ENCODE assay signal across 8 cellular contexts in genomic region chr12:122413516-122414404, GRCh38. TPM values are rescaled to one million over a fixed set of nuclear protein-coding genes. Genes with fewer than 3 reads are reported as not detected.
DNase-seq lines count a peak whose midpoint lies in the region; ATAC-seq and TF ChIP-seq lines count a peak whose summit lies in the region.

No MANE protein-coding gene starts in this region.

- ATAC-seq in CD4-positive, CD25-positive, alpha-beta regulatory T cell (ENCODE audit: low read depth in 2 of 2): no peak
- no peak for ATAC-seq in HG03432 (IDR thresholded peaks at IDR 0.05; ENCODE audit: unreplicated experiment)
- no peak for ATAC-seq in GM18505 (IDR thresholded peaks at IDR 0.05; ENCODE audit: unreplicated experiment)

- H3K9me3 Mint-ChIP-seq in CD4-positive, CD25-positive, alpha-beta regulatory T cell: peaks cover 0 to 1% (median 0%) of the 10 kb centered on the region in 7 donors
- H3K9me3 Mint-ChIP-seq in IgD-negative memory B cell (peaks cover 0 to 1% (median 0%) of the 10 kb centered on the region in 3 donors), endodermal cell (peaks cover 8% of the 10 kb centered on the region)

- H3K4me3 Mint-ChIP-seq in CD4-positive, CD25-positive, alpha-beta regulatory T cell: peak overlapping the region in 3 of 4 donors; percentile 38 to 74 (median 56)
- H3K4me3 Mint-ChIP-seq in IgD-negative memory B cell: peak overlapping the region; percentile 69 to 89 (median 86)
- no peak overlapping the region for H3K4me3 Mint-ChIP-seq in endodermal cell

- 73 to 87% (median 86%) methylated on average over 5 of the region's 5 CpGs for WGBS in adrenal gland, 4 donors
- 92 to 95% methylated on average over 5 of the region's 5 CpGs for WGBS in endodermal cell (ENCODE audit: insufficient coverage in 1 of 2, insufficient read length in 1 of 2), 2 experiments

- H3K27ac Mint-ChIP-seq in CD4-positive, CD25-positive, alpha-beta regulatory T cell: peak overlapping the region; percentile 80 to 91 (median 89)
- H3K27ac Mint-ChIP-seq in IgD-negative memory B cell (peak overlapping the region; percentile 21 to 78 (median 63)), endodermal cell (no peak overlapping the region)

- peak overlapping the region; percentile 46 for H3K4me3 ChIP-seq in CD4-positive, CD25-positive, alpha-beta regulatory T cell (ENCODE audit: low read depth, low read length)
- H3K4me3 ChIP-seq in adrenal gland (no peak overlapping the region), neutrophil (ENCODE audit: low read depth in 1 of 2, low read length in 1 of 2) (no peak overlapping the region), endodermal cell (ENCODE audit: low read length) (no peak overlapping the region)

- no peaks in the 10 kb centered on the region for H3K27me3 ChIP-seq in CD4-positive, CD25-positive, alpha-beta regulatory T cell (ENCODE audit: control insufficient read depth, insufficient read depth, low read length)
- H3K27me3 ChIP-seq in adrenal gland: no peaks in the 10 kb centered on the region
- no peaks in the 10 kb centered on the region for H3K27me3 ChIP-seq in neutrophil
- H3K27me3 ChIP-seq in endodermal cell (ENCODE audit: control insufficient read depth, insufficient read depth, low read length, poor library complexity, severe bottlenecking): no peaks in the 10 kb centered on the region

- no peak overlapping the region for H3K9ac ChIP-seq in endodermal cell (ENCODE audit: extremely low read depth, low read length, poor library complexity, severe bottlenecking)

- H3K36me3 Mint-ChIP-seq in CD4-positive, CD25-positive, alpha-beta regulatory T cell: no peaks in the 10 kb centered on the region
- H3K36me3 Mint-ChIP-seq in IgD-negative memory B cell (no peaks in the 10 kb centered on the region), endodermal cell (ENCODE audit: low read depth) (peaks cover 6% of the 10 kb centered on the region)

- H3K27ac ChIP-seq in CD4-positive, CD25-positive, alpha-beta regulatory T cell (ENCODE audit: insufficient read depth, low read length, poor library complexity, severe bottlenecking): peak overlapping the region; percentile 72
- H3K27ac ChIP-seq in adrenal gland: peak overlapping the region; percentile 37 to 67 (median 51)
- peak overlapping the region; percentile 81 for H3K27ac ChIP-seq in neutrophil
- H3K27ac ChIP-seq in endodermal cell (ENCODE audit: low read depth, low read length): no peak overlapping the region

- peaks cover 23 to 60% (median 42%) of the 10 kb centered on the region in 4 donors for H3K4me1 Mint-ChIP-seq in CD4-positive, CD25-positive, alpha-beta regulatory T cell
- H3K4me1 Mint-ChIP-seq in IgD-negative memory B cell: peaks cover 32 to 39% (median 37%) of the 10 kb centered on the region in 3 donors
- peaks cover 7% of the 10 kb centered on the region for H3K4me1 Mint-ChIP-seq in endodermal cell

- H3K9me3 ChIP-seq in CD4-positive, CD25-positive, alpha-beta regulatory T cell (ENCODE audit: control insufficient read depth in 2 of 2, low read length in 2 of 2): no peaks in the 10 kb centered on the region
- H3K9me3 ChIP-seq in adrenal gland (replicated peaks in 1 of 3): no peaks in the 10 kb centered on the region
- no peaks in the 10 kb centered on the region for H3K9me3 ChIP-seq in neutrophil
- peaks cover 13% of the 10 kb centered on the region for H3K9me3 ChIP-seq in endodermal cell (ENCODE audit: control insufficient read depth, low read length)

- no peaks in the 10 kb centered on the region for H3K27me3 Mint-ChIP-seq in CD4-positive, CD25-positive, alpha-beta regulatory T cell
- H3K27me3 Mint-ChIP-seq in IgD-negative memory B cell (no peaks in the 10 kb centered on the region), endodermal cell (ENCODE audit: insufficient read depth) (no peaks in the 10 kb centered on the region)

- no peak for TF ChIP-seq CTCF in adrenal gland (IDR thresholded peaks at IDR 0.05)
- TF ChIP-seq CTCF in neutrophil (IDR thresholded peaks at IDR 0.05): no peak
- TF ChIP-seq CTCF in endodermal cell (conservative IDR thresholded peaks at IDR 0.05): no peak

- intact Hi-C loops in adrenal gland (cut with DNase I): no loop called here

- peaks cover 31% of the 10 kb centered on the region for H3K4me1 ChIP-seq in CD4-positive, CD25-positive, alpha-beta regulatory T cell (ENCODE audit: control insufficient read depth, insufficient read depth, low read length, poor library complexity, severe bottlenecking)
- H3K4me1 ChIP-seq in adrenal gland (replicated peaks in 1 of 2) (peaks cover 19 to 33% of the 10 kb centered on the region in 2 donors), neutrophil (ENCODE audit: control insufficient read depth in 1 of 2, insufficient read depth in 1 of 2, low read depth in 1 of 2, low read length in 1 of 2) (peaks cover 18 to 20% of the 10 kb centered on the region in 2 experiments), endodermal cell (ENCODE audit: control insufficient read depth, insufficient read depth, low read length) (peaks cover 4% of the 10 kb centered on the region)

- H3K36me3 ChIP-seq in CD4-positive, CD25-positive, alpha-beta regulatory T cell (ENCODE audit: control insufficient read depth, insufficient read depth, low read length): peaks cover 5% of the 10 kb centered on the region
- H3K36me3 ChIP-seq in adrenal gland (replicated peaks in 1 of 2): no peaks in the 10 kb centered on the region
- H3K36me3 ChIP-seq in neutrophil: peaks cover 13% of the 10 kb centered on the region
- peaks cover 20% of the 10 kb centered on the region for H3K36me3 ChIP-seq in endodermal cell (ENCODE audit: control insufficient read depth, insufficient read depth, low read length)

- TF ChIP-seq POLR2A in adrenal gland (IDR thresholded peaks at IDR 0.05): no peak
- no peak for TF ChIP-seq POLR2A in GM18505 (IDR thresholded peaks at IDR 0.05; ENCODE audit: borderline replicate concordance, extremely low read depth, insufficient read depth, insufficient read length)

- DNase-seq in CD4-positive, CD25-positive, alpha-beta regulatory T cell: no peak
- DNase-seq in adrenal gland: peak in 1 of 7 donors; percentile 46
- DNase-seq in endodermal cell: no peak
- DNase-seq in midbrain (lab: John Stamatoyannopoulos, UW): no peak

RNA-seq across cellular contexts. Expression of gene CLIP1, which starts 8.7 kb away (rescaled TPM):
- total RNA-seq in CD4-positive, CD25-positive, alpha-beta regulatory T cell: 99.8 TPM
- polyA plus RNA-seq in CD4-positive, CD25-positive, alpha-beta regulatory T cell: 10 to 100 TPM; 17.1 to 19.2 (median 18.3) TPM
- polyA plus RNA-seq in IgD-negative memory B cell (26.8 TPM), adrenal gland (100 to 1,000 TPM in 1 of 3 donors, 10 to 100 TPM in 2; 22.8 to 112 (median 41.0) TPM)
- total RNA-seq in adrenal gland (100 to 1,000 TPM in 3 of 8 donors, 10 to 100 TPM in 5; 50.8 to 134 (median 95.8) TPM), endodermal cell (10 to 100 TPM; 56.5 to 65.1 TPM)
- 33.3 TPM for polyA plus RNA-seq in endodermal cell (2013, experiment 1 of 2)
- polyA plus RNA-seq in endodermal cell (2013, experiment 2 of 2): 35.1 TPM
